In genomic region chr13:79775830-79776229, GRCh38 we compare ENCODE assay signal across 7 cellular contexts.
DNase-seq lines count a peak whose midpoint lies in the region; ATAC-seq, FAIRE-seq and TF ChIP-seq lines count a peak whose summit lies in the region.

No MANE protein-coding gene starts in this region.

- H3K4me3 ChIP-seq in GM12864 (ENCODE audit: low read depth, low read length), result no peak overlapping the region
- H3K4me3 ChIP-seq in skeletal muscle cell (ENCODE audit: low read depth, low read length), result no peak overlapping the region

- FAIRE-seq in HTR-8/SVneo (lab: Jason Lieb, UNC), result no peak

- peak; percentile 8 for DNase-seq in GM12864 (ENCODE audit: low read depth)
- peak; percentile 28 for DNase-seq in HTR-8/SVneo (ENCODE audit: insufficient read length, low spot score)
- peak; percentile 19 to 79 for DNase-seq in SW 1271 (lab: John Stamatoyannopoulos, UW)
- DNase-seq in left cardiac atrium, result no peak
- DNase-seq in skeletal muscle cell (ENCODE audit: low read depth), result peak; percentile 49
- no peak for DNase-seq in DMS79 (lab: John Stamatoyannopoulos, UW)
- DNase-seq in stimulated activated naive CD4-positive, alpha-beta T cell treated with Interleukin-2 at 50 U/mL for 16 hours (lab: John Stamatoyannopoulos, UW), result no peak

- peak; percentile 44 for TF ChIP-seq CTCF in GM12864 (IDR thresholded peaks at IDR 0.05; ENCODE audit: low read depth, low read length, missing control alignments)

- intact Hi-C loops in left cardiac atrium (cut with DNase I), result loop anchor here in 1 of 2 donors (10.0 kb wide), 3 partner anchors 239 to 589 kb away; no protein-coding TSS in a partner anchor

- ATAC-seq in left cardiac atrium, result peak; percentile 46 to 60

Comparison
In these comparisons a context has a peak if more than half of its experiments do, and no peak if none do; other contexts are left out.
1. DNase-seq: peak in GM12864 (single experiment), HTR-8/SVneo (single experiment), SW 1271 (2 of 2) and skeletal muscle cell (single experiment); none in left cardiac atrium (single experiment), DMS79 (single experiment) and stimulated activated naive CD4-positive, alpha-beta T cell treated with Interleukin-2 at 50 U/mL for 16 hours (single experiment).